In the genomic region with DNA sequence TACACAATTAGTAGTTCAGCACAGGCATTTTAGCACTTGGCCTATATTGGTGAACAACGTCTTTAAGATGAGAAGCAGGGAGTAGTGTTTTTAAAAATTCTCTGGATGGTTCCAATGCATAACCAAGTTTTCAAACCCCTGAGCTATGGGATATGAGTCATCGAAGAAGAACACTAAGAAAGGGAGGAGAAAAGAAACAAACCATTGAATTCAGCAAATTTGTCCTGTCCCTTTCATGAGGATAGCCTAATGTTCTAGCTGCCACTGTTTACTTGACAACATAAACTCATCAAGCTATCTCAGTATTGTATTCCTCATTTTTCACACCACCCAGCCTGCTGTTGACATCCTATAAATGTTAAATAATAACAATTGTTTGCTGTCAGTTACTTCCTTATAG, we compare ENCODE assay signal across 26 cellular contexts.
DNase-seq lines count a peak whose midpoint lies in the region; ATAC-seq and TF ChIP-seq lines count a peak whose summit lies in the region.
"Had no signal": no experiment of that assay in that cellular context is flagged by ENCODE, and none has a peak within 500 bp of the region (broad histone marks: within the 10 kb centered on the region; RNA-seq: fewer than 3 reads in every experiment).

No MANE protein-coding gene starts in this region.

- no peak overlapping the region for H3K56ac ChIP-seq in IMR-90 (ENCODE audit: extremely low read depth, insufficient read depth, low read length)

- H2BK120ac ChIP-seq in IMR-90 (ENCODE audit: low read depth, low read length), result 0 out of 2 replicates have a peak overlapping the region, but pooled peaks have one; percentile 23
- no peak overlapping the region for H2BK120ac ChIP-seq in mesenchymal stem cell (ENCODE audit: low read depth, low read length)

- H2AK5ac ChIP-seq in IMR-90 (ENCODE audit: low read depth, low read length) (0 out of 2 replicates have a peak overlapping the region, but pooled peaks have one; percentile 5), mesenchymal stem cell (ENCODE audit: low read length, severe bottlenecking) (no peak overlapping the region)

- H2BK5ac ChIP-seq in IMR-90 (ENCODE audit: low read depth, low read length, poor library complexity, severe bottlenecking) (no peak overlapping the region), mesenchymal stem cell (ENCODE audit: low read depth, low read length, poor library complexity, severe bottlenecking) (no peak overlapping the region)

- H3K4me2 ChIP-seq in IMR-90 (ENCODE audit: low read depth, low read length), result no peak overlapping the region
- no peak overlapping the region for H3K4me2 ChIP-seq in mammary epithelial cell (ENCODE audit: insufficient read depth, low read depth, low read length)
- H3K4me2 ChIP-seq in mesenchymal stem cell (ENCODE audit: low read length, poor library complexity, severe bottlenecking), result no peak overlapping the region

- no peak overlapping the region for H4K5ac ChIP-seq in IMR-90 (ENCODE audit: low read depth, low read length)

- intact Hi-C loops in IMR-90 (cut with micrococcal nuclease), result no loop called here
- intact Hi-C loops in mammary epithelial cell (cut with micrococcal nuclease), result no loop called here

- H3K27me3 ChIP-seq in IMR-90 (ENCODE audit: control insufficient read depth, insufficient read depth, low read length) (no peaks in the 10 kb centered on the region), mammary epithelial cell (ENCODE audit: insufficient read depth, low read length) (no peaks in the 10 kb centered on the region), mesenchymal stem cell (ENCODE audit: control insufficient read depth in 1 of 2, insufficient read depth in 1 of 2, low read length in 2 of 2) (no peaks in the 10 kb centered on the region)
- H3K27me3 ChIP-seq: colonic mucosa, right atrium auricular region, spleen, uterus had no signal

- no peaks in the 10 kb centered on the region for H3K9me1 ChIP-seq in IMR-90 (ENCODE audit: insufficient read depth, low read length)

- H3K36me3 ChIP-seq in IMR-90 (ENCODE audit: control insufficient read depth, insufficient read depth, low read length) (no peaks in the 10 kb centered on the region), mammary epithelial cell (ENCODE audit: insufficient read depth, low read length) (no peaks in the 10 kb centered on the region), mesenchymal stem cell (ENCODE audit: control insufficient read depth in 1 of 2, insufficient read depth in 2 of 2, low read depth in 1 of 2, low read length in 2 of 2) (no peaks in the 10 kb centered on the region)
- H3K36me3 ChIP-seq: colonic mucosa, left ventricle myocardium inferior, right atrium auricular region, spleen, thoracic aorta, uterus had no signal

- no peaks in the 10 kb centered on the region for H3K79me1 ChIP-seq in IMR-90 (ENCODE audit: low read depth in 1 of 2, low read length in 2 of 2)
- no peaks in the 10 kb centered on the region for H3K79me1 ChIP-seq in mesenchymal stem cell (replicated peaks; ENCODE audit: low read length, poor library complexity, severe bottlenecking)

- TF ChIP-seq CTCF in IMR-90 (conservative IDR thresholded peaks at IDR 0.05; ENCODE audit: low read depth, low read length) (no peak), mammary epithelial cell (conservative IDR thresholded peaks at IDR 0.05 in 1 of 2, IDR thresholded peaks at IDR 0.05 in 1 of 2; ENCODE audit: extremely low read depth in 1 of 2, insufficient read depth in 1 of 2, low read depth in 1 of 2, low read length in 2 of 2) (no peak)

- dilution Hi-C loops in IMR-90 (cut with HindIII; ENCODE audit: low sequenced_read_pairs, unreplicated experiment) (no loop called here), mammary epithelial cell (cut with HindIII; ENCODE audit: low sequenced_read_pairs) (no loop called here)

- H3K9me3 ChIP-seq in IMR-90 (ENCODE audit: control insufficient read depth, insufficient read depth, low read length), result no peaks in the 10 kb centered on the region
- no peaks in the 10 kb centered on the region for H3K9me3 ChIP-seq in mammary epithelial cell (replicated peaks; ENCODE audit: insufficient read depth, low read length)
- H3K9me3 ChIP-seq in mesenchymal stem cell (ENCODE audit: control insufficient read depth, low read length), result no peaks in the 10 kb centered on the region
- H3K9me3 ChIP-seq: colonic mucosa, thoracic aorta, uterus had no signal

- H3K4me1 ChIP-seq in IMR-90 (ENCODE audit: control insufficient read depth, insufficient read depth, low read length), result peaks cover 2% of the 10 kb centered on the region; the same call in 1 of the 2 replicates
- no peaks in the 10 kb centered on the region for H3K4me1 ChIP-seq in mammary epithelial cell (ENCODE audit: insufficient read depth, low read length)
- peaks cover 2% of the 10 kb centered on the region for H3K4me1 ChIP-seq in mesenchymal stem cell (ENCODE audit: control insufficient read depth, insufficient read depth, low read depth, low read length)
- H3K4me1 ChIP-seq: colonic mucosa, left ventricle myocardium inferior, right atrium auricular region, spleen, uterus had no signal

- no peak overlapping the region for H4K91ac ChIP-seq in IMR-90 (ENCODE audit: insufficient read depth, low read depth, low read length)
- H4K91ac ChIP-seq in mesenchymal stem cell (ENCODE audit: low read length), result no peak overlapping the region

- H2BK20ac ChIP-seq in IMR-90 (ENCODE audit: low read depth, low read length), result 0 out of 2 replicates have a peak overlapping the region, but pooled peaks have one; percentile 58

- no peak overlapping the region for H2BK15ac ChIP-seq in IMR-90 (ENCODE audit: low read depth, low read length)
- H2BK15ac ChIP-seq in mesenchymal stem cell (ENCODE audit: low read depth, poor library complexity, severe bottlenecking), result no peak overlapping the region

- no CpG with 5 or more reads among the region's 2 CpGs for WGBS in IMR-90 (ENCODE audit: extremely low coverage in 2 of 2, insufficient read length in 1 of 2), 2 experiments
- 63% methylated on average over 2 of the region's 2 CpGs for WGBS in mammary epithelial cell (ENCODE audit: low coverage, missing lambda C conversion rate)
- WGBS in mesenchymal stem cell, result 69% methylated on average over 2 of the region's 2 CpGs

- POLR2A ChIA-PET in IMR-90 (lab: Charles Lee; ENCODE audit: unreplicated experiment), result no interaction called here

- in situ Hi-C loops in IMR-90 (cut with MboI; ENCODE audit: low sequenced_read_pairs) (no loop called here), mammary epithelial cell (cut with MboI; ENCODE audit: low sequenced_read_pairs in 2 of 2) (no loop called here)

- TF ChIP-seq RAD21 in IMR-90 (IDR thresholded peaks at IDR 0.05; ENCODE audit: low read length), result no peak

- H3K4ac ChIP-seq in IMR-90 (ENCODE audit: low read depth, low read length), result no peak overlapping the region
- H3K4ac ChIP-seq in mesenchymal stem cell (ENCODE audit: low read depth in 1 of 2, low read length in 2 of 2), result no peak overlapping the region

- H3K18ac ChIP-seq in IMR-90 (ENCODE audit: low read depth, low read length) (no peak overlapping the region), mesenchymal stem cell (ENCODE audit: low read depth in 1 of 2, low read length in 2 of 2) (no peak overlapping the region)

- peak; percentile 70 for ATAC-seq in IMR-90 (ENCODE audit: low read depth)
- no peak for ATAC-seq in HG02884 (IDR thresholded peaks at IDR 0.05; ENCODE audit: unreplicated experiment)
- ATAC-seq: SK-N-SH treated with all-trans-retinoic acid at 6 μM for 48 hours had no signal

- H3K9ac ChIP-seq in IMR-90 (ENCODE audit: low read depth, low read length) (no peak overlapping the region), mammary epithelial cell (ENCODE audit: insufficient read depth, low read length) (no peak overlapping the region), mesenchymal stem cell (ENCODE audit: low read length) (no peak overlapping the region)

- H3K27ac ChIP-seq in IMR-90 (ENCODE audit: insufficient read depth, low read length) (no peak overlapping the region), mammary epithelial cell (ENCODE audit: insufficient read depth, low read depth, low read length) (no peak overlapping the region), mesenchymal stem cell (ENCODE audit: low read length, poor library complexity, severe bottlenecking) (no peak overlapping the region)
- H3K27ac ChIP-seq: colonic mucosa, left ventricle myocardium inferior, right atrium auricular region, spleen, thoracic aorta, uterus had no signal

- CTCF ChIA-PET in IMR-90 (lab: Yijun Ruan, JAX) (no interaction called here), mammary epithelial cell (lab: Charles Lee; ENCODE audit: low non-redundant PET) (no interaction called here)

- no peaks in the 10 kb centered on the region for H4K20me1 ChIP-seq in IMR-90 (ENCODE audit: insufficient read depth, low read length)
- H4K20me1 ChIP-seq in mammary epithelial cell (ENCODE audit: insufficient read depth, low read length), result no peaks in the 10 kb centered on the region

- TF ChIP-seq POLR2A in IMR-90 (IDR thresholded peaks at IDR 0.05; ENCODE audit: low read depth, low read length), result no peak

- H3K14ac ChIP-seq in IMR-90 (replicated peaks; ENCODE audit: low read depth, low read length) (no peak overlapping the region), mesenchymal stem cell (ENCODE audit: low read length in 2 of 2) (no peak overlapping the region)

- DNase-seq in COLO829 (ENCODE audit: low spot score), result peak; percentile 74
- DNase-seq in IMR-90, result peak; percentile 31
- DNase-seq in mammary epithelial cell, result peak; percentile 2
- peak; percentile 27 for DNase-seq in mesenchymal stem cell
- DNase-seq in stimulated activated naive CD4-positive, alpha-beta T cell (lab: John Stamatoyannopoulos, UW), result no peak
- no peak for DNase-seq in activated effector memory CD4-positive, alpha-beta T cell treated with anti-CD3 and anti-CD28 coated beads, Interleukin-2, amount 50 U/mL, for 16 hours
- DNase-seq in T-helper 1 cell, result no peak
- DNase-seq: activated CD4-positive, alpha-beta memory T cell treated with anti-CD3 and anti-CD28 coated beads, Interleukin-2, amount 10 ng/mL, durations not matched to agents 7 days and 5 days; activated CD8-positive, alpha-beta memory T cell treated with anti-CD3 and anti-CD28 coated beads, Interleukin-2, amount 50 U/mL, for 4 hours; activated naive CD4-positive, alpha-beta T cell treated with anti-CD3 and anti-CD28 coated beads for 36 hours; CD8-positive, alpha-beta memory T cell; colonic mucosa; effector CD4-positive, alpha-beta T cell; islet precursor cell; KG1; left ventricle myocardium inferior; NCI-H1417; NCI-H2029 treated with DMSO at 0.1 percent for 48 hours; OCI-M1; spleen; stimulated activated CD4-positive, alpha-beta T cell treated with anti-CD3 and anti-CD28 coated beads, Interleukin-2, amount 100 ng/mL, for 24 hours; uterus had no signal

- no peak overlapping the region for H2AK9ac ChIP-seq in IMR-90 (replicated peaks; ENCODE audit: low read depth, low read length, poor library complexity)

- no peak overlapping the region for H2BK12ac ChIP-seq in mesenchymal stem cell (ENCODE audit: low read length in 2 of 2)

- no peaks in the 10 kb centered on the region for H3K79me2 ChIP-seq in mammary epithelial cell (ENCODE audit: insufficient read depth, low read length)

- H4K8ac ChIP-seq in IMR-90 (ENCODE audit: low read depth in 2 of 2, low read length in 2 of 2) (no peak overlapping the region), mesenchymal stem cell (ENCODE audit: low read length) (no peak overlapping the region)

- H3K23ac ChIP-seq in IMR-90 (ENCODE audit: low read depth, low read length), result no peak overlapping the region
- no peak overlapping the region for H3K23ac ChIP-seq in mesenchymal stem cell (ENCODE audit: low read length in 2 of 2)

- H3K4me3 ChIP-seq in IMR-90 (ENCODE audit: insufficient read depth, low read depth, low read length), result no peak overlapping the region
- H3K4me3 ChIP-seq in mammary epithelial cell (replicated peaks in 1 of 3; ENCODE audit: insufficient read depth in 1 of 3, low read depth in 2 of 3, low read length in 3 of 3), result no peak overlapping the region
- H3K4me3 ChIP-seq in mesenchymal stem cell (ENCODE audit: insufficient read depth in 1 of 2, low read depth in 1 of 2, low read length in 2 of 2), result no peak overlapping the region
- H3K4me3 ChIP-seq: colonic mucosa, left ventricle myocardium inferior, right atrium auricular region, spleen, thoracic aorta, uterus had no signal

- H2AFZ ChIP-seq in IMR-90 (replicated peaks; ENCODE audit: low read length, poor library complexity) (no peak overlapping the region), mammary epithelial cell (ENCODE audit: low read depth, low read length) (no peak overlapping the region), mesenchymal stem cell (ENCODE audit: low read depth, low read length) (no peak overlapping the region)

- BruUV-seq in IMR-90 (replicated peaks; lab: Mats Ljungman, UMichigan), result no TSS peak
- no TSS peak for BruUV-seq in mammary epithelial cell (replicated peaks; lab: Mats Ljungman, UMichigan)

Comparison
In these comparisons a context has a peak if more than half of its experiments do, and no peak if none do; other contexts are left out.
1. DNase-seq: peak in COLO829 (single experiment), IMR-90 (single experiment), mammary epithelial cell (single experiment) and mesenchymal stem cell (single experiment); none in stimulated activated naive CD4-positive, alpha-beta T cell (0 of 6), activated effector memory CD4-positive, alpha-beta T cell treated with anti-CD3 and anti-CD28 coated beads, Interleukin-2, amount 50 U/mL, for 16 hours (single experiment) and T-helper 1 cell (0 of 5).